ENCODE assay signal across 1 cellular context in the genomic region with DNA sequence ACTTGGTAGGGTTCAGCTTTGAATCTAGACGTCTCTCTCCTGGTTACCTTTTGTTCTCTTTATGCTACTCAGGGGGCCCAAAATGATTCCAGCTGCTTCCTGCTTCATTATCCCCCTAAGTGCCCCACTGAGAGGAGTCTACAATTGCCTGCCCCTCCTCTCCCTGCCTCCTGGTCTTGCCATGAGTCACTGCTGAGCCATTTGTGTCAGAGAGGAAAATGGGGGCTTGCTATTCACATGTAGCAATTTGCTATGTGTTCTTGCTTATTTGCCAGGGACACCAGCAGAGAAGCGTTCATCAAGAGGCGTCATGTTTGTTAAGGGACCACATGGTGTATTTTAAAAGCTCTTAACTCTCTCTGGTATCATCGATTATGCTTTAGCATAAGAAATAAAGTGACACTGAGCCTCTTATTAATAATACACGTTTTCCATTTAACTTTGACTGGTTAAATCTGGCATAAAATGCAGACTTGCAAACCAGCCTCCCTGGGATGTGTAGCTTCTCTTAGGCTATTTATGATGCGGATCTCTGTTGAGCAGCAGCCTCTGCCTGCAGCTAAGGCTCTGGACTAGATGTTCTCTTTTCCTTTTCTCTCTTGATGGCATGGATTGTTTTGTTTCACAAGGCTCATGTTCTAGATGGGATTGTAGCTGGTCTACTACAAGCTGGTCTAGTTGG.
TF ChIP-seq lines count a peak whose summit lies in the region.

No MANE protein-coding gene starts in this region.

TF ChIP-seq in WTC11, 78 proteins besides CTCF, POLR2A, EP300 and RAD21 (continued from another document):
- TF ChIP-seq, protein P1, sequence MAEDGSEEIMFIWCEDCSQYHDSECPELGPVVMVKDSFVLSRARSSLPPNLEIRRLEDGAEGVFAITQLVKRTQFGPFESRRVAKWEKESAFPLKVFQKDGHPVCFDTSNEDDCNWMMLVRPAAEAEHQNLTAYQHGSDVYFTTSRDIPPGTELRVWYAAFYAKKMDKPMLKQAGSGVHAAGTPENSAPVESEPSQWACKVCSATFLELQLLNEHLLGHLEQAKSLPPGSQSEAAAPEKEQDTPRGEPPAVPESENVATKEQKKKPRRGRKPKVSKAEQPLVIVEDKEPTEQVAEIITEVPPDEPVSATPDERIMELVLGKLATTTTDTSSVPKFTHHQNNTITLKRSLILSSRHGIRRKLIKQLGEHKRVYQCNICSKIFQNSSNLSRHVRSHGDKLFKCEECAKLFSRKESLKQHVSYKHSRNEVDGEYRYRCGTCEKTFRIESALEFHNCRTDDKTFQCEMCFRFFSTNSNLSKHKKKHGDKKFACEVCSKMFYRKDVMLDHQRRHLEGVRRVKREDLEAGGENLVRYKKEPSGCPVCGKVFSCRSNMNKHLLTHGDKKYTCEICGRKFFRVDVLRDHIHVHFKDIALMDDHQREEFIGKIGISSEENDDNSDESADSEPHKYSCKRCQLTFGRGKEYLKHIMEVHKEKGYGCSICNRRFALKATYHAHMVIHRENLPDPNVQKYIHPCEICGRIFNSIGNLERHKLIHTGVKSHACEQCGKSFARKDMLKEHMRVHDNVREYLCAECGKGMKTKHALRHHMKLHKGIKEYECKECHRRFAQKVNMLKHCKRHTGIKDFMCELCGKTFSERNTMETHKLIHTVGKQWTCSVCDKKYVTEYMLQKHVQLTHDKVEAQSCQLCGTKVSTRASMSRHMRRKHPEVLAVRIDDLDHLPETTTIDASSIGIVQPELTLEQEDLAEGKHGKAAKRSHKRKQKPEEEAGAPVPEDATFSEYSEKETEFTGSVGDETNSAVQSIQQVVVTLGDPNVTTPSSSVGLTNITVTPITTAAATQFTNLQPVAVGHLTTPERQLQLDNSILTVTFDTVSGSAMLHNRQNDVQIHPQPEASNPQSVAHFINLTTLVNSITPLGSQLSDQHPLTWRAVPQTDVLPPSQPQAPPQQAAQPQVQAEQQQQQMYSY (CRISPR knock-in tag; IDR thresholded peaks at IDR 0.05): no peak
